ENCODE assay signal across 8 cellular contexts in the genomic region with DNA sequence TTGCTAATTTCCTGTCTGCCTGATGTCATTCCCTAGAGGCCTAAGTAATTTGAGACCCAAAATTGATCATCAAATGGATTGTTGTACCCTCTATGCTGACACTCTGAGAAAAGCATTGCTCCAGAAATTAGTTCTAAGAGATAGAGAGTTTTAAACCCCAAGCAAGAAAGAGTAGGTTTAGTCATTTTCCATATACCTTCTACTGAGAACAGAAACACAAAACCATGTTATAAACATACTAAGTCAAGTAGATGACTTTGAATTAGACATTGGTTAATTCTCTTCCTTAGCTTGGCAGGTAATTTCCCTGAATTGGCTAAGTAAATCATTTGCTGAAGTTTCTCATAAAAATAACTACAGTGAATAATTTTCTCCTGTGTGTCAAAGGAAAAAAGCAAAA.
"Had no signal": no experiment of that assay in that cellular context is flagged by ENCODE, and none has a peak within 500 bp of the region (broad histone marks: within the 10 kb centered on the region; RNA-seq: fewer than 3 reads in every experiment).

No MANE protein-coding gene starts in this region.

- ATAC-seq: GM12878 had no signal

- DNase-seq: GDM1, GF-D8 had no signal

- FAIRE-seq: G401.6, GM12891, GM12892, GM18507, GM19239 had no signal

- H3K4me3 ChIP-seq: GM12878 had no signal
